ENCODE assay signal across 17 cellular contexts in genomic region chr13:43963726-43964125, GRCh38.
A peak's percentile ranks its signal among the peaks of the same experiment; 100 is the strongest.
DNase-seq lines count a peak whose midpoint lies in the region; ATAC-seq, FAIRE-seq and TF ChIP-seq lines count a peak whose summit lies in the region.
"Had no signal": no experiment of that assay in that cellular context is flagged by ENCODE, and none has a peak within 500 bp of the region (broad histone marks: within the 10 kb centered on the region; RNA-seq: fewer than 3 reads in every experiment).

No MANE protein-coding gene starts in this region.

- DNase-seq in SK-N-SH (no peak), Karpas-422 (peak; percentile 52), H1 (ENCODE audit: low read depth in 1 of 2, low spot score in 2 of 2) (no peak), trophoblast cell (peak; percentile 53 to 66), NCI-H1105 treated with DMSO at 0.1 percent for 48 hours (lab: John Stamatoyannopoulos, UW) (no peak)
- DNase-seq in stimulated activated naive CD8-positive, alpha-beta T cell treated with anti-CD3 and anti-CD28 coated beads, Interleukin-15, amount 100 ng/mL, for 72 hours: no peak
- DNase-seq: ACHN; activated CD8-positive, alpha-beta memory T cell treated with anti-CD3 and anti-CD28 coated beads, Interleukin-2, amount 50 U/mL, for 48 hours; activated naive CD8-positive, alpha-beta T cell treated with anti-CD3 and anti-CD28 coated beads, Interleukin-2, amount 10 ng/mL, durations not matched to agents 7 days and 5 days; colonic mucosa; mucosa of descending colon; SHP77 treated with DMSO at 0.1 percent for 48 hours; stimulated activated CD4-positive, alpha-beta T cell treated with anti-CD3 and anti-CD28 coated beads, Interleukin-15, amount 100 ng/mL, for 24 hours; transverse colon had no signal

- H3K27me3 ChIP-seq in SK-N-SH (ENCODE audit: insufficient read depth) (no peaks in the 10 kb centered on the region), Karpas-422 (ENCODE audit: low read length) (no peaks in the 10 kb centered on the region), H1 (replicated peaks in 1 of 4; ENCODE audit: control insufficient read depth in 3 of 4, extremely low read depth in 1 of 4, insufficient read depth in 3 of 4, low read length in 3 of 4) (no peaks in the 10 kb centered on the region), trophoblast cell (ENCODE audit: insufficient read depth, low read length) (no peaks in the 10 kb centered on the region)
- H3K27me3 ChIP-seq: colonic mucosa, transverse colon had no signal

- H3F3A ChIP-seq in SK-N-SH (replicated peaks; ENCODE audit: insufficient read depth): no peaks in the 10 kb centered on the region

- no peak overlapping the region for H3K18ac ChIP-seq in H1 (ENCODE audit: extremely low read depth, low read length)
- peak overlapping the region; percentile 7 for H3K18ac ChIP-seq in trophoblast cell (ENCODE audit: low read length)

- H3K27ac ChIP-seq in SK-N-SH (ENCODE audit: low read depth in 2 of 2, low read length in 1 of 2) (no peak overlapping the region), Karpas-422 (ENCODE audit: low read length) (no peak overlapping the region), H1 (ENCODE audit: low read depth, low read length) (no peak overlapping the region), trophoblast cell (ENCODE audit: low read depth, low read length) (peak overlapping the region; percentile 24)
- H3K27ac ChIP-seq: colonic mucosa, transverse colon had no signal

- H3K4ac ChIP-seq in H1 (replicated peaks; ENCODE audit: insufficient read length, low read depth, low read length) (no peak overlapping the region), trophoblast cell (ENCODE audit: low read depth, low read length) (no peak overlapping the region)

- H2BK120ac ChIP-seq in H1 (replicated peaks; ENCODE audit: low read depth, low read length) (no peak overlapping the region), trophoblast cell (ENCODE audit: insufficient read depth, low read length, poor library complexity) (peak overlapping the region; percentile 79)

- H4K5ac ChIP-seq in H1 (ENCODE audit: insufficient read length, low read depth, low read length): no peak overlapping the region

- H3K79me2 ChIP-seq in SK-N-SH (ENCODE audit: insufficient read depth) (no peaks in the 10 kb centered on the region), Karpas-422 (ENCODE audit: low read length) (no peaks in the 10 kb centered on the region), H1 (ENCODE audit: control insufficient read depth in 1 of 2, insufficient read depth in 2 of 2, low read length in 2 of 2) (no peaks in the 10 kb centered on the region), trophoblast cell (ENCODE audit: control insufficient read depth, insufficient read depth, low read length, poor library complexity) (no peaks in the 10 kb centered on the region)

- 0 out of 3 replicates have a peak, but pooled peaks have one; percentile 34 for ATAC-seq in SK-N-SH treated with all-trans-retinoic acid at 6 μM for 48 hours
- no peak for ATAC-seq in stimulated activated naive CD8-positive, alpha-beta T cell treated with anti-CD3 and anti-CD28 coated beads, Interleukin-15, amount 100 ng/mL, for 72 hours
- ATAC-seq in GM21737 (IDR thresholded peaks at IDR 0.05; ENCODE audit: unreplicated experiment): no peak
- ATAC-seq: mucosa of descending colon had no signal

- H2AFZ ChIP-seq in SK-N-SH (ENCODE audit: low read depth) (no peak overlapping the region), Karpas-422 (ENCODE audit: low read length) (no peak overlapping the region), H1 (ENCODE audit: low read length) (peak overlapping the region; percentile 24), trophoblast cell (ENCODE audit: insufficient read depth, low read length, poor library complexity) (peak overlapping the region; percentile 70)

- H3K9me3 ChIP-seq in SK-N-SH: no peaks in the 10 kb centered on the region
- no peaks in the 10 kb centered on the region for H3K9me3 ChIP-seq in Karpas-422 (ENCODE audit: low read length)
- H3K9me3 ChIP-seq in H1 (ENCODE audit: insufficient read depth in 2 of 2, low read depth in 1 of 2, low read length in 1 of 2): peaks cover 0 to 5% of the 10 kb centered on the region in 2 experiments; a peak in 1 of 4 replicates
- no peaks in the 10 kb centered on the region for H3K9me3 ChIP-seq in trophoblast cell (ENCODE audit: insufficient read depth, low read depth, low read length)
- H3K9me3 ChIP-seq: colonic mucosa, HAP-1, transverse colon had no signal

- no peaks in the 10 kb centered on the region for H3K4me1 ChIP-seq in SK-N-SH (ENCODE audit: control insufficient read depth in 1 of 2, insufficient read depth in 2 of 2, low read depth in 1 of 2, low read length in 1 of 2)
- H3K4me1 ChIP-seq in Karpas-422 (ENCODE audit: low read length): no peaks in the 10 kb centered on the region
- peaks cover 0 to 2% (median 0%) of the 10 kb centered on the region in 4 experiments; a peak in 1 of 7 replicates for H3K4me1 ChIP-seq in H1 (replicated peaks in 1 of 4; ENCODE audit: control insufficient read depth in 3 of 4, insufficient read depth in 4 of 4, low read length in 3 of 4)
- H3K4me1 ChIP-seq in trophoblast cell (ENCODE audit: control insufficient read depth in 1 of 2, insufficient read depth in 2 of 2, low read length in 2 of 2): peaks cover 11 to 12% of the 10 kb centered on the region in 2 experiments
- H3K4me1 ChIP-seq: colonic mucosa, HAP-1, transverse colon had no signal

- H4K20me1 ChIP-seq in SK-N-SH (ENCODE audit: insufficient read depth): no peaks in the 10 kb centered on the region
- H4K20me1 ChIP-seq in Karpas-422 (ENCODE audit: insufficient read depth, low read depth, low read length): no peaks in the 10 kb centered on the region
- H4K20me1 ChIP-seq in H1 (replicated peaks in 1 of 2; ENCODE audit: control insufficient read depth in 1 of 2, insufficient read depth in 2 of 2, low read length in 2 of 2): no peaks in the 10 kb centered on the region

- H2BK5ac ChIP-seq in H1 (ENCODE audit: low read depth, low read length): no peak overlapping the region
- peak overlapping the region; percentile 25 for H2BK5ac ChIP-seq in trophoblast cell (ENCODE audit: low read depth, low read length, poor library complexity)

- H3K9me2 ChIP-seq in SK-N-SH (no peaks in the 10 kb centered on the region), Karpas-422 (replicated peaks; ENCODE audit: insufficient read depth, low read length) (no peaks in the 10 kb centered on the region)

- H4K91ac ChIP-seq in H1 (replicated peaks; ENCODE audit: insufficient read length, low read length): no peak overlapping the region
- H4K91ac ChIP-seq in trophoblast cell (ENCODE audit: low read depth, low read length): peak overlapping the region; percentile 43

- H2BK20ac ChIP-seq in H1 (ENCODE audit: low read length): no peak overlapping the region

- H3K9ac ChIP-seq in SK-N-SH: no peak overlapping the region
- H3K9ac ChIP-seq in Karpas-422 (ENCODE audit: low read length): no peak overlapping the region
- no peak overlapping the region for H3K9ac ChIP-seq in H1 (replicated peaks in 1 of 4; ENCODE audit: extremely low read depth in 1 of 4, low read depth in 3 of 4, low read length in 3 of 4)
- H3K9ac ChIP-seq in trophoblast cell (ENCODE audit: low read length): no peak overlapping the region

- no peak overlapping the region for H4K8ac ChIP-seq in H1 (ENCODE audit: extremely low read depth, insufficient read depth, low read length)
- peak overlapping the region; percentile 69 for H4K8ac ChIP-seq in trophoblast cell (ENCODE audit: low read depth, low read length)

- no peak overlapping the region for H2AK5ac ChIP-seq in H1 (ENCODE audit: low read depth, low read length)
- no peak overlapping the region for H2AK5ac ChIP-seq in trophoblast cell (ENCODE audit: low read length)

- POLR2A ChIA-PET in SK-N-SH (lab: Yijun Ruan, JAX): no interaction called here
- POLR2A ChIA-PET in H1 (lab: Charles Lee; ENCODE audit: partially characterized antibody): interaction anchor here (1.0 kb wide), 1 partner anchor 12 kb away, joined by 3 read pairs; no protein-coding TSS in a partner anchor

- no peak for TF ChIP-seq POLR2A in H1 (IDR thresholded peaks at IDR 0.05; ENCODE audit: control extremely low read depth in 1 of 2, low read depth in 2 of 2, low read length in 2 of 2)

- TF ChIP-seq CTCF in SK-N-SH (IDR thresholded peaks at IDR 0.05) (no peak), H1 (IDR thresholded peaks at IDR 0.05; ENCODE audit: control extremely low read depth in 1 of 3, insufficient read depth in 1 of 3, low read depth in 1 of 3, low read length in 3 of 3) (peak; percentile 34 to 54 (median 50))

- H3K27me3 Mint-ChIP-seq in stimulated activated naive CD8-positive, alpha-beta T cell treated with anti-CD3 and anti-CD28 coated beads, Interleukin-15, amount 100 ng/mL, for 72 hours: peaks cover under 1% of the 10 kb centered on the region
- H3K27me3 Mint-ChIP-seq: activated naive CD8-positive, alpha-beta T cell treated with anti-CD3 and anti-CD28 coated beads, Interleukin-2, amount 10 ng/mL, durations not matched to agents 7 days and 5 days had no signal

- no peak overlapping the region for H3K27ac Mint-ChIP-seq in stimulated activated naive CD8-positive, alpha-beta T cell treated with anti-CD3 and anti-CD28 coated beads, Interleukin-15, amount 100 ng/mL, for 72 hours
- H3K27ac Mint-ChIP-seq: activated naive CD8-positive, alpha-beta T cell treated with anti-CD3 and anti-CD28 coated beads, Interleukin-2, amount 10 ng/mL, durations not matched to agents 7 days and 5 days had no signal

- no peak for TF ChIP-seq EP300 in SK-N-SH (IDR thresholded peaks at IDR 0.05; ENCODE audit: borderline replicate concordance in 1 of 2, low read depth in 1 of 2, low read length in 1 of 2)
- TF ChIP-seq EP300 in H1 (IDR thresholded peaks at IDR 0.05; ENCODE audit: borderline replicate concordance in 1 of 2, low read depth in 2 of 2, low read length in 2 of 2): no peak

- H3K36me3 ChIP-seq in SK-N-SH (replicated peaks in 1 of 2; ENCODE audit: control insufficient read depth in 1 of 2, insufficient read depth in 2 of 2, low read length in 1 of 2) (no peaks in the 10 kb centered on the region), Karpas-422 (ENCODE audit: insufficient read depth, low read length) (no peaks in the 10 kb centered on the region), H1 (ENCODE audit: control insufficient read depth in 2 of 4, insufficient read depth in 4 of 4, low read length in 3 of 4) (no peaks in the 10 kb centered on the region), trophoblast cell (ENCODE audit: control insufficient read depth in 1 of 2, insufficient read depth in 2 of 2, low read length in 2 of 2) (no peaks in the 10 kb centered on the region)
- H3K36me3 ChIP-seq: colonic mucosa, HAP-1, transverse colon had no signal

- H3K23ac ChIP-seq in H1 (ENCODE audit: insufficient read length): no peak overlapping the region
- H3K23ac ChIP-seq in trophoblast cell (ENCODE audit: low read length): no peak overlapping the region

- H3K4me2 ChIP-seq in SK-N-SH (no peak overlapping the region), Karpas-422 (ENCODE audit: low read depth, low read length, poor library complexity, severe bottlenecking) (no peak overlapping the region), H1 (ENCODE audit: insufficient read depth in 1 of 2, low read depth in 2 of 2, low read length in 2 of 2) (no peak overlapping the region), trophoblast cell (ENCODE audit: low read length) (no peak overlapping the region)

- no peak overlapping the region for H3K56ac ChIP-seq in H1 (replicated peaks; ENCODE audit: insufficient read length, low read depth, low read length)

- no peaks in the 10 kb centered on the region for H3K4me1 Mint-ChIP-seq in stimulated activated naive CD8-positive, alpha-beta T cell treated with anti-CD3 and anti-CD28 coated beads, Interleukin-15, amount 100 ng/mL, for 72 hours
- H3K4me1 Mint-ChIP-seq: activated naive CD8-positive, alpha-beta T cell treated with anti-CD3 and anti-CD28 coated beads, Interleukin-2, amount 10 ng/mL, durations not matched to agents 7 days and 5 days had no signal

- H3K79me1 ChIP-seq in H1 (ENCODE audit: low read depth, low read length) (no peaks in the 10 kb centered on the region), trophoblast cell (ENCODE audit: low read length) (peaks cover 17% of the 10 kb centered on the region)

- peak overlapping the region; percentile 44 for H4K12ac ChIP-seq in trophoblast cell (ENCODE audit: low read depth, low read length)

- H3K4me3 ChIP-seq in SK-N-SH (ENCODE audit: low read depth in 2 of 2, low read length in 1 of 2) (no peak overlapping the region), Karpas-422 (ENCODE audit: low read length) (no peak overlapping the region), H1 (ENCODE audit: extremely low read depth in 1 of 4, insufficient read depth in 2 of 4, low read depth in 3 of 4, low read length in 4 of 4) (no peak overlapping the region), trophoblast cell (ENCODE audit: low read depth, low read length) (no peak overlapping the region)
- H3K4me3 ChIP-seq: colonic mucosa, HAP-1, mucosa of descending colon, transverse colon had no signal

- no peaks in the 10 kb centered on the region for H3K9me3 Mint-ChIP-seq in stimulated activated naive CD8-positive, alpha-beta T cell treated with anti-CD3 and anti-CD28 coated beads, Interleukin-15, amount 100 ng/mL, for 72 hours
- H3K9me3 Mint-ChIP-seq: activated naive CD8-positive, alpha-beta T cell treated with anti-CD3 and anti-CD28 coated beads, Interleukin-2, amount 10 ng/mL, durations not matched to agents 7 days and 5 days had no signal

- no peak overlapping the region for H2BK12ac ChIP-seq in H1 (ENCODE audit: low read depth, low read length)
- peak overlapping the region; percentile 73 for H2BK12ac ChIP-seq in trophoblast cell (ENCODE audit: low read length)

- FAIRE-seq in H1 (lab: Jason Lieb, UNC): peak; percentile 7

- H3K4me3 Mint-ChIP-seq in stimulated activated naive CD8-positive, alpha-beta T cell treated with anti-CD3 and anti-CD28 coated beads, Interleukin-15, amount 100 ng/mL, for 72 hours: no peak overlapping the region
- H3K4me3 Mint-ChIP-seq: activated naive CD8-positive, alpha-beta T cell treated with anti-CD3 and anti-CD28 coated beads, Interleukin-2, amount 10 ng/mL, durations not matched to agents 7 days and 5 days had no signal

- no peak for TF ChIP-seq RAD21 in SK-N-SH (IDR thresholded peaks at IDR 0.05; ENCODE audit: low read length)
- TF ChIP-seq RAD21 in H1 (IDR thresholded peaks at IDR 0.05 in 1 of 2, conservative IDR thresholded peaks at IDR 0.05 in 1 of 2; ENCODE audit: low read depth in 2 of 2, low read length in 2 of 2): peak; percentile 28 to 45

- H3K14ac ChIP-seq in H1 (ENCODE audit: insufficient read length): no peak overlapping the region
- H3K14ac ChIP-seq in trophoblast cell (ENCODE audit: low read length): peak overlapping the region; percentile 73

- 85% methylated on average over 4 of the region's 4 CpGs for WGBS in SK-N-SH (ENCODE audit: low lambda C conversion rate)
- WGBS in H1 (ENCODE audit: extremely low coverage in 1 of 2, insufficient coverage in 1 of 2, insufficient read length in 1 of 2, insufficient replicate concordance in 2 of 2, low coverage in 1 of 2, low lambda C conversion rate in 2 of 2, missing lambda C conversion rate in 1 of 2), 2 experiments: 94% methylated on average over 4 of the region's 4 CpGs; no CpG with 5 or more reads in 1 of the 2 experiments
- WGBS in trophoblast cell (ENCODE audit: extremely low coverage, insufficient coverage, insufficient read length): no CpG with 5 or more reads among the region's 4 CpGs

- CTCF ChIA-PET in SK-N-SH (lab: Yijun Ruan, JAX) (no interaction called here), H1 (lab: Charles Lee; ENCODE audit: partially characterized antibody) (interaction anchor here (0.6 to 1.7 kb wide), 3 partner anchors 8 to 59 kb away, joined by 3 to 8 read pairs (median 4); no protein-coding TSS in a partner anchor)

- H2BK15ac ChIP-seq in H1 (ENCODE audit: low read length): no peak overlapping the region

- H3K23me2 ChIP-seq in H1 (ENCODE audit: low read depth, low read length): no peaks in the 10 kb centered on the region

Comparison
In these comparisons a context has a peak if more than half of its experiments do, and no peak if none do; other contexts are left out.
1. DNase-seq: peak in Karpas-422 (single experiment) and trophoblast cell (2 of 2); none in SK-N-SH (single experiment), H1 (0 of 2), NCI-H1105 treated with DMSO at 0.1 percent for 48 hours (single experiment) and stimulated activated naive CD8-positive, alpha-beta T cell treated with anti-CD3 and anti-CD28 coated beads, Interleukin-15, amount 100 ng/mL, for 72 hours (0 of 2).
2. H2AFZ ChIP-seq: peak in H1 (single experiment) and trophoblast cell (single experiment); none in SK-N-SH (single experiment) and Karpas-422 (single experiment).